9 cellular contexts compared by ENCODE assay signal in genomic region chr9:123335227-123335985, GRCh38. TPM values are rescaled to one million over a fixed set of nuclear protein-coding genes. Genes with fewer than 3 reads are reported as not detected.
DNase-seq lines count a peak whose midpoint lies in the region; ATAC-seq and TF ChIP-seq lines count a peak whose summit lies in the region.
"Had no signal": no experiment of that assay in that cellular context is flagged by ENCODE, and none has a peak within 500 bp of the region (broad histone marks: within the 10 kb centered on the region; RNA-seq: fewer than 3 reads in every experiment).

No MANE protein-coding gene starts in this region.

- no peaks in the 10 kb centered on the region for H3K27me3 Mint-ChIP-seq in IgD-negative memory B cell
- no peaks in the 10 kb centered on the region for H3K27me3 Mint-ChIP-seq in chondrocyte (ENCODE audit: low read depth)

- H3K9me3 Mint-ChIP-seq in IgD-negative memory B cell (no peaks in the 10 kb centered on the region), chondrocyte (ENCODE audit: low read depth) (no peaks in the 10 kb centered on the region)

- no peak for TF ChIP-seq CTCF in AG04449 (IDR thresholded peaks at IDR 0.05; ENCODE audit: insufficient read depth, low read length, missing control alignments)
- TF ChIP-seq CTCF in chondrocyte (IDR thresholded peaks at IDR 0.05), result no peak

- no peak for ATAC-seq in HG02588 (IDR thresholded peaks at IDR 0.05; ENCODE audit: unreplicated experiment)

- peaks cover 48 to 54% (median 53%) of the 10 kb centered on the region in 3 donors for H3K4me1 Mint-ChIP-seq in IgD-negative memory B cell
- peaks cover 38% of the 10 kb centered on the region for H3K4me1 Mint-ChIP-seq in chondrocyte (ENCODE audit: low read depth)

- peak; percentile 40 for DNase-seq in AG04449 (ENCODE audit: low read depth, low spot score)
- DNase-seq in chondrocyte (ENCODE audit: low spot score), result no peak
- peak; percentile 53 for DNase-seq in myocyte (ENCODE audit: low read depth)
- no peak for DNase-seq in putamen (ENCODE audit: low spot score)
- no peak for DNase-seq in SKM-1 (lab: John Stamatoyannopoulos, UW; ENCODE audit: unreplicated experiment)
- DNase-seq in stimulated activated naive CD4-positive, alpha-beta T cell (lab: John Stamatoyannopoulos, UW), result no peak
- DNase-seq: DND-41 had no signal

- H3K4me3 ChIP-seq in AG04449 (ENCODE audit: low read depth, low read length), result no peak overlapping the region

- CTCF ChIA-PET in AG04449 (lab: Yijun Ruan, JAX), result interaction anchor here (0.6 to 10.4 kb wide), 8 partner anchors 10 to 253 kb away, joined by 3 to 84 read pairs (median 4); partner anchors contain the start of gene CRB2

- H3K4me3 Mint-ChIP-seq in IgD-negative memory B cell, result peak overlapping the region in 3 of 4 donors; percentile 22 to 72 (median 67)
- H3K4me3 Mint-ChIP-seq in chondrocyte (ENCODE audit: unreplicated experiment), result peak overlapping the region; percentile 31

- H3K36me3 Mint-ChIP-seq in IgD-negative memory B cell (no peaks in the 10 kb centered on the region), chondrocyte (ENCODE audit: low read depth) (no peaks in the 10 kb centered on the region)

- POLR2A ChIA-PET in AG04449 (lab: Yijun Ruan, JAX), result no interaction called here

- peak overlapping the region in 1 of 3 donors; percentile 55 for H3K27ac Mint-ChIP-seq in IgD-negative memory B cell
- H3K27ac Mint-ChIP-seq in chondrocyte (ENCODE audit: unreplicated experiment), result peak overlapping the region; percentile 97

RNA-seq across cellular contexts. Expression of gene CRB2, which starts 20.6 kb away (rescaled TPM):
- polyA plus RNA-seq in IgD-negative memory B cell, result not detected
- total RNA-seq in chondrocyte, result 0.07 TPM in 1 of 3 replicates, not detected in the others
- not detected in 2 replicates for total RNA-seq in myocyte
- polyA plus RNA-seq in myocyte (2012), result 0.03 TPM

Comparison
In these comparisons a context has a peak if more than half of its experiments do, and no peak if none do; other contexts are left out.
1. DNase-seq: peak in AG04449 (single experiment) and myocyte (single experiment); none in chondrocyte (single experiment), putamen (single experiment), SKM-1 (single experiment) and stimulated activated naive CD4-positive, alpha-beta T cell (0 of 6).